In genomic region chr17:1143573-1143972, GRCh38 we compare ENCODE assay signal across 15 cellular contexts. TPM values are rescaled to one million over a fixed set of nuclear protein-coding genes. Genes with fewer than 3 reads are reported as not detected.
DNase-seq lines count a peak whose midpoint lies in the region; ATAC-seq and TF ChIP-seq lines count a peak whose summit lies in the region.
"Had no signal": no experiment of that assay in that cellular context is flagged by ENCODE, and none has a peak within 500 bp of the region (broad histone marks: within the 10 kb centered on the region; RNA-seq: fewer than 3 reads in every experiment).

No MANE protein-coding gene starts in this region.

- WGBS in hepatocyte (ENCODE audit: low lambda C conversion rate, missing lambda C conversion rate), result 52% methylated on average over 7 of the region's 10 CpGs

- no peaks in the 10 kb centered on the region for H4K20me1 ChIP-seq in hepatocyte (ENCODE audit: insufficient read depth, poor library complexity, severe bottlenecking)

- H3K9me2 ChIP-seq in hepatocyte (replicated peaks; ENCODE audit: insufficient read depth), result no peaks in the 10 kb centered on the region

- H3K79me2 ChIP-seq in hepatocyte, result no peaks in the 10 kb centered on the region

- H3K27ac ChIP-seq in cardiac muscle cell (no peak overlapping the region), right atrium auricular region (no peak overlapping the region), hepatocyte (peak overlapping the region; percentile 48)
- H3K27ac ChIP-seq: heart left ventricle, prostate gland had no signal

- H3K4me1 ChIP-seq in cardiac muscle cell (ENCODE audit: low read depth) (peaks cover 12% of the 10 kb centered on the region), right atrium auricular region (no peaks in the 10 kb centered on the region), hepatocyte (ENCODE audit: insufficient read depth) (peaks cover 14% of the 10 kb centered on the region)
- H3K4me1 ChIP-seq: prostate gland had no signal

- DNase-seq in cardiac muscle cell (ENCODE audit: low read depth in 1 of 2, low spot score in 1 of 2) (peak; percentile 60 to 71), right atrium auricular region (ENCODE audit: low spot score) (no peak), SK-N-DZ (ENCODE audit: low spot score) (peak; percentile 92), hepatocyte (ENCODE audit: low spot score) (peak; percentile 82), omental fat pad (ENCODE audit: low spot score) (no peak)
- DNase-seq: activated T-cell treated with anti-CD3 and anti-CD28 coated beads for 4 hours; Karpas-422; NCI-H446 treated with DMSO at 0.1 percent for 48 hours; stimulated activated CD4-positive, alpha-beta T cell treated with anti-CD3 and anti-CD28 coated beads, Interleukin-1b, Interleukin-23, amount 100 ng/mL, for 48 hours had no signal

- TF ChIP-seq CTCF in cardiac muscle cell (IDR thresholded peaks at IDR 0.05; ENCODE audit: low read depth, low read length) (no peak), right atrium auricular region (IDR thresholded peaks at IDR 0.05) (no peak), hepatocyte (IDR thresholded peaks at IDR 0.05; ENCODE audit: poor library complexity) (no peak), omental fat pad (IDR thresholded peaks at IDR 0.05) (no peak)

- H3K36me3 ChIP-seq in cardiac muscle cell, result no peaks in the 10 kb centered on the region
- no peaks in the 10 kb centered on the region for H3K36me3 ChIP-seq in right atrium auricular region
- no peaks in the 10 kb centered on the region for H3K36me3 ChIP-seq in hepatocyte (replicated peaks; ENCODE audit: insufficient read depth, low read depth)
- H3K36me3 ChIP-seq: prostate gland had no signal

- H3K4me3 ChIP-seq in cardiac muscle cell (no peak overlapping the region), right atrium auricular region (no peak overlapping the region), hepatocyte (no peak overlapping the region)
- H3K4me3 ChIP-seq: heart left ventricle, prostate gland had no signal

- no peaks in the 10 kb centered on the region for H3K27me3 ChIP-seq in cardiac muscle cell
- no peaks in the 10 kb centered on the region for H3K27me3 ChIP-seq in right atrium auricular region
- no peaks in the 10 kb centered on the region for H3K27me3 ChIP-seq in hepatocyte
- H3K27me3 ChIP-seq: heart left ventricle had no signal

- no peak overlapping the region for H2AFZ ChIP-seq in hepatocyte

- H3K9me3 ChIP-seq in cardiac muscle cell (ENCODE audit: low read depth) (no peaks in the 10 kb centered on the region), right atrium auricular region (no peaks in the 10 kb centered on the region), hepatocyte (ENCODE audit: low read depth) (no peaks in the 10 kb centered on the region)
- H3K9me3 ChIP-seq: heart left ventricle, prostate gland had no signal

- peak overlapping the region; percentile 39 for H3K4me2 ChIP-seq in hepatocyte

- no peak for ATAC-seq in HG02610 (IDR thresholded peaks at IDR 0.05; ENCODE audit: unreplicated experiment)
- ATAC-seq in omental fat pad (ENCODE audit: low FRiP score), result no peak
- no peak for ATAC-seq in GM21447 (IDR thresholded peaks at IDR 0.05; ENCODE audit: unreplicated experiment)
- no peak for ATAC-seq in HG02840 (IDR thresholded peaks at IDR 0.05; ENCODE audit: low FRiP score, unreplicated experiment)
- ATAC-seq: activated CD4-positive, CD25-positive, alpha-beta regulatory T cell treated with anti-CD3 and anti-CD28 coated beads, Interleukin-2, amount 50 U/mL, for 24 hours; heart left ventricle had no signal

RNA-seq across cellular contexts. Expression of gene ABR, which starts 36.2 kb away (rescaled TPM):
- total RNA-seq in cardiac muscle cell (55.4 and 67.5 TPM in 2 replicates), right atrium auricular region (100 to 1,000 TPM in 1 of 2 donors, 10 to 100 TPM in 1; 94.9 to 116 TPM), hepatocyte (51.5 and 130 TPM in 2 replicates), omental fat pad (10 to 100 TPM; 51.1 to 92.1 (median 75.8) TPM)
- polyA plus RNA-seq in cardiac muscle cell (23.5 and 36.1 TPM in 2 replicates), hepatocyte (26.8 and 29.5 TPM in 2 replicates)
- polyA plus RNA-seq in SK-N-DZ (2014; cell fraction: cytosol; rRNA removed), result 17.6 and 19.4 TPM in 2 replicates
- polyA plus RNA-seq in SK-N-DZ (2014; cell fraction: nucleus; rRNA removed), result 13.4 and 20.1 TPM in 2 replicates

Comparison
In these comparisons a context has a peak if more than half of its experiments do, and no peak if none do; other contexts are left out.
1. DNase-seq: peak in cardiac muscle cell (2 of 2), SK-N-DZ (single experiment) and hepatocyte (single experiment); none in right atrium auricular region (single experiment) and omental fat pad (single experiment).